Comparison of ENCODE assay signal across 14 cellular contexts in genomic region chr5:125550237-125550636, GRCh38.
DNase-seq lines count a peak whose midpoint lies in the region; ATAC-seq and TF ChIP-seq lines count a peak whose summit lies in the region.
"Had no signal": no experiment of that assay in that cellular context is flagged by ENCODE, and none has a peak within 500 bp of the region (broad histone marks: within the 10 kb centered on the region; RNA-seq: fewer than 3 reads in every experiment).

No MANE protein-coding gene starts in this region.

- no peaks in the 10 kb centered on the region for H3K27me3 ChIP-seq in effector memory CD4-positive, alpha-beta T cell (replicated peaks; ENCODE audit: control insufficient read depth, insufficient read depth, low read length, poor library complexity, severe bottlenecking)
- H3K27me3 ChIP-seq: upper lobe of left lung had no signal

- H3K36me3 Mint-ChIP-seq in chondrocyte (ENCODE audit: low read depth): no peaks in the 10 kb centered on the region
- H3K36me3 Mint-ChIP-seq in natural killer cell treated with Interleukin-12 subunit alpha and Interleukin-12 subunit beta and Interleukin-15 and Interleukin-18, amount 100 ng/mL, for 72 hours: no peaks in the 10 kb centered on the region

- H3K4me1 Mint-ChIP-seq in chondrocyte (ENCODE audit: low read depth): peaks cover 55% of the 10 kb centered on the region
- no peaks in the 10 kb centered on the region for H3K4me1 Mint-ChIP-seq in natural killer cell treated with Interleukin-12 subunit alpha and Interleukin-12 subunit beta and Interleukin-15 and Interleukin-18, amount 100 ng/mL, for 72 hours (ENCODE audit: low read depth in 2 of 2)
- H3K4me1 Mint-ChIP-seq: activated CD4-positive, alpha-beta T cell treated with anti-CD3 and anti-CD28 coated beads for 36 hours had no signal

- H3K36me3 ChIP-seq in effector memory CD4-positive, alpha-beta T cell (ENCODE audit: control insufficient read depth, insufficient read depth, low read length): no peaks in the 10 kb centered on the region
- H3K36me3 ChIP-seq: upper lobe of left lung had no signal

- no peak overlapping the region for H3K27ac ChIP-seq in effector memory CD4-positive, alpha-beta T cell (ENCODE audit: insufficient read depth, low read length, poor library complexity, severe bottlenecking)
- H3K27ac ChIP-seq: skin epidermis had no signal

- no peaks in the 10 kb centered on the region for H3K9me3 ChIP-seq in effector memory CD4-positive, alpha-beta T cell (ENCODE audit: control insufficient read depth, low read length)
- H3K9me3 ChIP-seq: upper lobe of left lung had no signal

- no peak for TF ChIP-seq CTCF in HFF-Myc (IDR thresholded peaks at IDR 0.05; ENCODE audit: low read depth, low read length, missing control alignments)
- TF ChIP-seq CTCF in chondrocyte (IDR thresholded peaks at IDR 0.05): no peak

- H3K9me3 Mint-ChIP-seq in chondrocyte (ENCODE audit: low read depth): peaks cover 3% of the 10 kb centered on the region
- no peaks in the 10 kb centered on the region for H3K9me3 Mint-ChIP-seq in natural killer cell treated with Interleukin-12 subunit alpha and Interleukin-12 subunit beta and Interleukin-15 and Interleukin-18, amount 100 ng/mL, for 72 hours

- peak overlapping the region; percentile 14 for H3K4me3 Mint-ChIP-seq in chondrocyte (ENCODE audit: unreplicated experiment)
- no peak overlapping the region for H3K4me3 Mint-ChIP-seq in natural killer cell treated with Interleukin-12 subunit alpha and Interleukin-12 subunit beta and Interleukin-15 and Interleukin-18, amount 100 ng/mL, for 72 hours
- H3K4me3 Mint-ChIP-seq: activated CD4-positive, alpha-beta T cell treated with anti-CD3 and anti-CD28 coated beads for 36 hours had no signal

- no peak for ATAC-seq in natural killer cell treated with Interleukin-12 subunit alpha and Interleukin-12 subunit beta and Interleukin-15 and Interleukin-18, amount 100 ng/mL, for 72 hours
- ATAC-seq in HG03135 (IDR thresholded peaks at IDR 0.05; ENCODE audit: unreplicated experiment): no peak
- ATAC-seq: activated CD4-positive, alpha-beta T cell treated with anti-CD3 and anti-CD28 coated beads for 36 hours had no signal

- peak overlapping the region; percentile 60 for H3K27ac Mint-ChIP-seq in chondrocyte (ENCODE audit: unreplicated experiment)
- no peak overlapping the region for H3K27ac Mint-ChIP-seq in natural killer cell treated with Interleukin-12 subunit alpha and Interleukin-12 subunit beta and Interleukin-15 and Interleukin-18, amount 100 ng/mL, for 72 hours
- H3K27ac Mint-ChIP-seq: activated CD4-positive, alpha-beta T cell treated with anti-CD3 and anti-CD28 coated beads for 36 hours had no signal

- no peaks in the 10 kb centered on the region for H3K4me1 ChIP-seq in effector memory CD4-positive, alpha-beta T cell (ENCODE audit: control insufficient read depth, insufficient read depth, low read length, poor library complexity, severe bottlenecking)

- DNase-seq in A172 (ENCODE audit: low spot score) (peak; percentile 85), HFF-Myc (ENCODE audit: extremely low read depth, low read depth) (peak; percentile 36), chondrocyte (ENCODE audit: low spot score) (no peak), kidney tubule cell (ENCODE audit: low spot score) (peak; percentile 29), GOT3 (lab: John Stamatoyannopoulos, UW) (no peak)
- DNase-seq in effector memory CD4-positive, alpha-beta T cell: no peak
- DNase-seq in natural killer cell treated with Interleukin-12 subunit alpha and Interleukin-12 subunit beta and Interleukin-15 and Interleukin-18, amount 100 ng/mL, for 72 hours (ENCODE audit: low spot score): no peak
- DNase-seq: activated CD4-positive, alpha-beta T cell treated with anti-CD3 and anti-CD28 coated beads for 36 hours; activated effector memory CD4-positive, alpha-beta T cell treated with anti-CD3 and anti-CD28 coated beads, Interleukin-2, amount 50 U/mL, for 16 hours; GF-D8; mesendoderm had no signal

- H3K4me3 ChIP-seq in HFF-Myc (replicated peaks; ENCODE audit: low read depth, low read length): no peak overlapping the region
- no peak overlapping the region for H3K4me3 ChIP-seq in effector memory CD4-positive, alpha-beta T cell (ENCODE audit: insufficient read depth, low read depth, low read length, poor library complexity, severe bottlenecking)
- H3K4me3 ChIP-seq: skin epidermis, upper lobe of left lung had no signal

- H3K27me3 Mint-ChIP-seq in chondrocyte (ENCODE audit: low read depth): no peaks in the 10 kb centered on the region
- peaks cover 0 to 8% of the 10 kb centered on the region in 2 donors for H3K27me3 Mint-ChIP-seq in natural killer cell treated with Interleukin-12 subunit alpha and Interleukin-12 subunit beta and Interleukin-15 and Interleukin-18, amount 100 ng/mL, for 72 hours
- H3K27me3 Mint-ChIP-seq: activated CD4-positive, alpha-beta T cell treated with anti-CD3 and anti-CD28 coated beads for 36 hours had no signal

Comparison
In these comparisons a context has a peak if more than half of its experiments do, and no peak if none do; other contexts are left out.
1. DNase-seq: peak in A172 (single experiment), HFF-Myc (single experiment) and kidney tubule cell (single experiment); none in chondrocyte (single experiment), effector memory CD4-positive, alpha-beta T cell (0 of 3), GOT3 (single experiment) and natural killer cell treated with Interleukin-12 subunit alpha and Interleukin-12 subunit beta and Interleukin-15 and Interleukin-18, amount 100 ng/mL, for 72 hours (single experiment).